Comparison of ENCODE assay signal across 8 cellular contexts in the genomic region with DNA sequence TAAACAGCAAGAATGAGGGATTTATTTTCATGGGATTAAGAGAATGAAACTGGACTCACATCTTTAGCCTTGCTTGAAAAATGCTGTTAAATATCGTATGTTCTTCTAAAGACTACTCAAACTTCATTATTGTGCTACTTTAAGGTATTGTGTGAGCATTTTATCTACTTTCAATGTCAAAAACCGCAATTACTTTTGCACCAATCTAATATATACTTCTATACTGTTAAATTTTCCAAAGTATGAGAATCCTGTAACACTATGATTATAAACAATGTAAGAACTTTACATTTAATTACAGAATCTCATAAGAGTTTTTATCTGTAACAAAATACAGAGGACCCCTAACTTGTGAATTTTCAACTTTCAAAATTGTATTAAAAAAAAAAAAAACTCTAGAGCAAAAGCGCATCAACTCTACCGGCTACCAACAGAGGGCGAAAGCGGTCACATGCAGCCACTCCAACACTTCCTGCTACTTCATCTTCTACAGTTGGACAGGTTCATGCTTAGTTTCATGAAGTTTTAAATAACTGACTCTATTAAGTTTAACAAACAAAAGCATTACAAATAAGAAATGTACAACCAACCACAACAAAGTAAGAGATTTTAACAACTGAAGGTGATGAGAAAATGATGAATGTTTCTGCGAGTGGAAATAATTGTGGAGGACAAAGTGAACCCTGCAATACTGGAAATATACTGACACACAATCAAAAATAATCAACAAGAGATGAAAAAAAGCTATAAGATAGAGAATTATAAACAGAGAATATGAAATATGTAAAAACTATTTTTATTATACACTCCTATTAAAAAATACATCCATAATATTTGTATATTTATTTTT.
A peak's percentile ranks its signal among the peaks of the same experiment; 100 is the strongest.
DNase-seq lines count a peak whose midpoint lies in the region; ATAC-seq and TF ChIP-seq lines count a peak whose summit lies in the region.

No MANE protein-coding gene starts in this region.

- H3K27me3 ChIP-seq in SU-DHL-6 (ENCODE audit: low read length) = no peaks in the 10 kb centered on the region

- H4K20me1 ChIP-seq in SU-DHL-6 (ENCODE audit: low read depth, low read length) = no peaks in the 10 kb centered on the region

- H2AFZ ChIP-seq in SU-DHL-6 (ENCODE audit: low read depth, low read length, severe bottlenecking) = no peak overlapping the region

- ATAC-seq in HG03354 (IDR thresholded peaks at IDR 0.05; ENCODE audit: poor library complexity, severe bottlenecking, unreplicated experiment) = peak; percentile 48
- no peak for ATAC-seq in HG03432 (IDR thresholded peaks at IDR 0.05; ENCODE audit: unreplicated experiment)

- H3K9me3 ChIP-seq in SU-DHL-6 (ENCODE audit: insufficient read depth, low read length) = no peaks in the 10 kb centered on the region

- H3K9ac ChIP-seq in SU-DHL-6 (ENCODE audit: low read length) = no peak overlapping the region

- DNase-seq in COLO668 (lab: John Stamatoyannopoulos, UW; ENCODE audit: unreplicated experiment) (peak; percentile 25), amniotic epithelial cell (ENCODE audit: low read depth) (peak; percentile 60), kidney glomerular epithelial cell (lab: John Stamatoyannopoulos, UW) (peak; percentile 65), putamen (ENCODE audit: low spot score) (no peak)
- peak; percentile 14 to 20 for DNase-seq in stimulated activated CD8-positive, alpha-beta memory T cell treated with anti-CD3 and anti-CD28 coated beads, Interleukin-15, amount 100 ng/mL, for 4 hours (ENCODE audit: low read depth in 2 of 2)

- H3K9me2 ChIP-seq in SU-DHL-6 (replicated peaks; ENCODE audit: insufficient read depth, low read length) = no peaks in the 10 kb centered on the region

- TF ChIP-seq CTCF in SU-DHL-6 (IDR thresholded peaks at IDR 0.05; ENCODE audit: insufficient read depth, low read length, poor library complexity, severe bottlenecking) = peak; percentile 93

- no peak overlapping the region for H3K4me2 ChIP-seq in SU-DHL-6 (ENCODE audit: low read depth, low read length, poor library complexity, severe bottlenecking)

- H3K79me2 ChIP-seq in SU-DHL-6 (ENCODE audit: insufficient read depth, low read length) = no peaks in the 10 kb centered on the region

- no peaks in the 10 kb centered on the region for H3K36me3 ChIP-seq in SU-DHL-6 (ENCODE audit: low read length)

- H3K4me3 ChIP-seq in SU-DHL-6 (ENCODE audit: insufficient read depth, low read length, poor library complexity, severe bottlenecking) = no peak overlapping the region

- no peak overlapping the region for H3K27ac ChIP-seq in SU-DHL-6 (ENCODE audit: low read depth, low read length)

- H3F3A ChIP-seq in SU-DHL-6 (ENCODE audit: insufficient read depth) = no peaks in the 10 kb centered on the region
